8 cellular contexts compared by ENCODE assay signal in genomic region chr6:11317885-11318771, GRCh38.
DNase-seq lines count a peak whose midpoint lies in the region; ATAC-seq and TF ChIP-seq lines count a peak whose summit lies in the region.

No MANE protein-coding gene starts in this region.

- CTCF ChIA-PET in activated CD4-positive, alpha-beta T cell treated with anti-CD3 and anti-CD28 coated beads for 36 hours (lab: Charles Lee) = interaction anchor here (0.7 to 1.4 kb wide), 7 partner anchors 28 to 175 kb away, joined by 3 to 4 read pairs (median 3); no protein-coding TSS in a partner anchor

- POLR2A ChIA-PET in activated CD4-positive, alpha-beta T cell treated with anti-CD3 and anti-CD28 coated beads for 36 hours (lab: Charles Lee) = interaction anchor here (0.7 to 1.4 kb wide), 4 partner anchors 36 to 116 kb away, joined by 3 to 6 read pairs (median 4); no protein-coding TSS in a partner anchor

- no peak overlapping the region for H3K4me3 Mint-ChIP-seq in activated CD4-positive, alpha-beta T cell treated with anti-CD3 and anti-CD28 coated beads for 36 hours
- no peak overlapping the region for H3K4me3 Mint-ChIP-seq in endothelial cell (ENCODE audit: unreplicated experiment)

- H3K27ac Mint-ChIP-seq in activated CD4-positive, alpha-beta T cell treated with anti-CD3 and anti-CD28 coated beads for 36 hours = peak overlapping the region; percentile 85
- H3K27ac Mint-ChIP-seq in endothelial cell (ENCODE audit: unreplicated experiment) = no peak overlapping the region

- DNase-seq in SKM-1 treated with dmso at 0.1 percent for 144 hours (lab: John Stamatoyannopoulos, UW; ENCODE audit: unreplicated experiment) (peak; percentile 51), SKM-1 (lab: John Stamatoyannopoulos, UW; ENCODE audit: unreplicated experiment) (no peak), HK-2 (ENCODE audit: unreplicated experiment) (peak; percentile 67), dorsolateral prefrontal cortex (peak in 6 of 10 donors; percentile 49 to 67 (median 60)), myocyte (ENCODE audit: low read depth) (peak; percentile 76), endothelial cell (ENCODE audit: low spot score) (no peak)
- DNase-seq in activated CD4-positive, alpha-beta T cell treated with anti-CD3 and anti-CD28 coated beads for 36 hours = peak; percentile 87
- DNase-seq in stimulated activated CD8-positive, alpha-beta memory T cell treated with anti-CD3 and anti-CD28 coated beads, Interleukin-4, amount 100 ng/mL, for 24 hours (ENCODE audit: low read depth) = peak; percentile 49

- TF ChIP-seq CTCF in dorsolateral prefrontal cortex (IDR thresholded peaks at IDR 0.05 in 54 of 56, conservative IDR thresholded peaks at IDR 0.05 in 2 of 56; ENCODE audit: low read depth in 1 of 56, partially characterized antibody in 56 of 56) (no peak), endothelial cell (IDR thresholded peaks at IDR 0.05; ENCODE audit: unreplicated experiment) (no peak)

- H3K27ac ChIP-seq in dorsolateral prefrontal cortex = peak overlapping the region in 41 of 59 donors; percentile 1 to 79 (median 49)

- peak; percentile 93 for ATAC-seq in activated CD4-positive, alpha-beta T cell treated with anti-CD3 and anti-CD28 coated beads for 36 hours

- intact Hi-C loops in activated CD4-positive, alpha-beta T cell treated with anti-CD3 and anti-CD28 coated beads for 36 hours (cut with DNase I, micrococcal nuclease) = loop anchor here (1.0 to 5.0 kb wide), 6 partner anchors 27 to 86 kb away; partner anchors contain the start of gene NEDD9 (in 1 of the 2)
- intact Hi-C loops in dorsolateral prefrontal cortex (cut with DNase I) = no loop called here

- H3K27me3 ChIP-seq in dorsolateral prefrontal cortex = no peaks in the 10 kb centered on the region

- peaks cover 46% of the 10 kb centered on the region for H3K36me3 Mint-ChIP-seq in activated CD4-positive, alpha-beta T cell treated with anti-CD3 and anti-CD28 coated beads for 36 hours (ENCODE audit: low read depth)
- H3K36me3 Mint-ChIP-seq in endothelial cell (ENCODE audit: low read depth, unreplicated experiment) = no peaks in the 10 kb centered on the region

- peaks cover 53% of the 10 kb centered on the region for H3K4me1 Mint-ChIP-seq in activated CD4-positive, alpha-beta T cell treated with anti-CD3 and anti-CD28 coated beads for 36 hours
- H3K4me1 Mint-ChIP-seq in endothelial cell (ENCODE audit: unreplicated experiment) = peaks cover 2% of the 10 kb centered on the region

- H3K4me3 ChIP-seq in dorsolateral prefrontal cortex = no peak overlapping the region

- H3K27me3 Mint-ChIP-seq in activated CD4-positive, alpha-beta T cell treated with anti-CD3 and anti-CD28 coated beads for 36 hours = no peaks in the 10 kb centered on the region
- H3K27me3 Mint-ChIP-seq in endothelial cell (ENCODE audit: unreplicated experiment) = peaks cover 8% of the 10 kb centered on the region

- no peaks in the 10 kb centered on the region for H3K9me3 Mint-ChIP-seq in activated CD4-positive, alpha-beta T cell treated with anti-CD3 and anti-CD28 coated beads for 36 hours (ENCODE audit: low read depth)
- no peaks in the 10 kb centered on the region for H3K9me3 Mint-ChIP-seq in endothelial cell (ENCODE audit: unreplicated experiment)

Comparison
In these comparisons a context has a peak if more than half of its experiments do, and no peak if none do; other contexts are left out.
1. DNase-seq: peak in SKM-1 treated with dmso at 0.1 percent for 144 hours (single experiment), HK-2 (single experiment), activated CD4-positive, alpha-beta T cell treated with anti-CD3 and anti-CD28 coated beads for 36 hours (single experiment), dorsolateral prefrontal cortex (6 of 10), myocyte (single experiment) and stimulated activated CD8-positive, alpha-beta memory T cell treated with anti-CD3 and anti-CD28 coated beads, Interleukin-4, amount 100 ng/mL, for 24 hours (single experiment); none in SKM-1 (single experiment) and endothelial cell (single experiment).
2. intact Hi-C loops: an anchor here in activated CD4-positive, alpha-beta T cell treated with anti-CD3 and anti-CD28 coated beads for 36 hours (1.0 to 5.0 kb wide); none called in dorsolateral prefrontal cortex.